In the genomic region with DNA sequence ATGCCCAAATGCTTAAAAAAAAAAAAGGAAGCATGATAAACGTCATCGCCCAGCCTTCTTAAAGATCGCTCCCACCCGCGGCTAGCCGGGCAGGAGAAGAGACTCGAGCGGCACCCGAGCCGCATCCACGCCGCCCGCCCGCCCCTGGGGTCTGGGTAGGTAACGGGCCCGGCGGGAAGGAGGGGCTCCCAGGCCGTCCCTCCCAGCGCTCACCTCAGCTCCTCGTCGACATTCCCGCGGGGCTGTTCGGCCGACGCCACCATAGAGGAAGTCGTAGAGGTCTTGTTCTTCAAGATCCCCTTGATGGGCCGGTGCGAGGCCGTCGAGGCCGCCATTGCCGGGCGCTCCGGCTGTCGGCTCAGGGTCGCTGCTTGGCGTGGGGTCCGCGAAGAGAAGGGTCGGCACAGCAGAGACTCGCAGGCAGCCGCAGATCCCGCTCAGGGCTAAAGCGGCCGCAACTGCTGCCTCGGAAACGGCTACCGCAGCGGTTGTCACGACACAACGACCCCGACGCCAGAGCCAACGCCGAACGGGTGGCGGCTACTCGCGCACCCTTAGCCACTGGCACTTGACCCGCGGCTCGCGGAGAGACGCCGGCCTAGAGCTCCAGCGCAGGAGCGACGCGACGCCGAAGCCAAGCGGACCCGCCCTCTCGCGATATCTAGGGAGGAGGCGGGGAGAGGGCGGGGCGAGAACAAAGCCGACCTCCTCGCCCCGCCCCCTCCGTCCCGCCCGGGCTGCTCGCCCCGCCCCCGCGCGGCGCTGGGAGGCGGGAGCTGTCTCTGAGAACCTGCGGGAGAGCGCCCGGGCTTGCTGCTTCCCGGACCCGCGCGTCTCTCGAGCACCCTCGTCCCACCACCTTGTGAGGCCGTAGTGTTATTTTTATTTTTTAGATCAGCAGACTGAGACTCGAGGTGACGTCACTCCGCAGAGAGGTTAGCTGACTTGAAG, we compare ENCODE assay signal across 8 cellular contexts. TPM values are rescaled to one million over a fixed set of nuclear protein-coding genes. Genes with fewer than 3 reads are reported as not detected.
DNase-seq lines count a peak whose midpoint lies in the region; ATAC-seq and TF ChIP-seq lines count a peak whose summit lies in the region.

A gene (minus strand): TSS at position 635 of the 951 bp plus-strand sequence. CDS start 300 bp downstream, at position 335.

- ATAC-seq in HG03378 (IDR thresholded peaks at IDR 0.05; ENCODE audit: unreplicated experiment), result peak; percentile 46
- ATAC-seq in activated CD4-positive, alpha-beta T cell treated with anti-CD3 and anti-CD28 coated beads for 36 hours, result peak; percentile 72

- TF ChIP-seq POLR2A in GM19099 (IDR thresholded peaks at IDR 0.05; ENCODE audit: extremely low read depth, insufficient read length, low read depth), result peak; percentile 98

- no peaks in the 10 kb centered on the region for H3K27me3 Mint-ChIP-seq in activated CD4-positive, alpha-beta T cell treated with anti-CD3 and anti-CD28 coated beads for 36 hours
- H3K27me3 Mint-ChIP-seq in chondrocyte (ENCODE audit: low read depth), result no peaks in the 10 kb centered on the region

- peak; percentile 99 for DNase-seq in AG20443 (ENCODE audit: low spot score)
- peak; percentile 85 for DNase-seq in NCI-H460 (ENCODE audit: extremely low read depth, low read depth)
- DNase-seq in activated CD4-positive, alpha-beta T cell treated with anti-CD3 and anti-CD28 coated beads for 36 hours, result peak; percentile 97
- DNase-seq in chondrocyte (ENCODE audit: low spot score), result peak; percentile 95
- peak; percentile 93 for DNase-seq in kidney tubule cell (ENCODE audit: low spot score)
- peak; percentile 85 to 90 for DNase-seq in stimulated activated CD4-positive, alpha-beta T cell treated with anti-CD3 and anti-CD28 coated beads, Interleukin-1b, Interleukin-23, amount 100 ng/mL, for 1 hour (ENCODE audit: low read depth in 2 of 2)

- intact Hi-C loops in activated CD4-positive, alpha-beta T cell treated with anti-CD3 and anti-CD28 coated beads for 36 hours (cut with DNase I, micrococcal nuclease), result loop anchor here (1.0 to 5.0 kb wide), 11 partner anchors 44 to 1056 kb away; a partner anchor contains a TSS

- peak within 1 kb of the TSS; percentile 95 for H3K4me3 Mint-ChIP-seq in activated CD4-positive, alpha-beta T cell treated with anti-CD3 and anti-CD28 coated beads for 36 hours
- H3K4me3 Mint-ChIP-seq in chondrocyte (ENCODE audit: unreplicated experiment), result peak within 1 kb of the TSS; percentile 82

- H3K4me1 Mint-ChIP-seq in activated CD4-positive, alpha-beta T cell treated with anti-CD3 and anti-CD28 coated beads for 36 hours, result peaks cover 65% of the 10 kb centered on the region
- peaks cover 63% of the 10 kb centered on the region for H3K4me1 Mint-ChIP-seq in chondrocyte (ENCODE audit: low read depth)

- TF ChIP-seq CTCF in chondrocyte (IDR thresholded peaks at IDR 0.05), result no peak

- CTCF ChIA-PET in activated CD4-positive, alpha-beta T cell treated with anti-CD3 and anti-CD28 coated beads for 36 hours (lab: Charles Lee), result interaction anchor here (0.6 to 5.3 kb wide), 11 partner anchors 8 to 872 kb away, joined by 3 to 29 read pairs (median 6); a partner anchor contains a TSS

- peak within 1 kb of the TSS; percentile 95 for H3K27ac Mint-ChIP-seq in activated CD4-positive, alpha-beta T cell treated with anti-CD3 and anti-CD28 coated beads for 36 hours
- H3K27ac Mint-ChIP-seq in chondrocyte (ENCODE audit: unreplicated experiment), result peak within 1 kb of the TSS; percentile 89

- H3K36me3 Mint-ChIP-seq in activated CD4-positive, alpha-beta T cell treated with anti-CD3 and anti-CD28 coated beads for 36 hours (ENCODE audit: low read depth), result peaks cover 17% of the 10 kb centered on the region
- no peaks in the 10 kb centered on the region for H3K36me3 Mint-ChIP-seq in chondrocyte (ENCODE audit: low read depth)

- POLR2A ChIA-PET in activated CD4-positive, alpha-beta T cell treated with anti-CD3 and anti-CD28 coated beads for 36 hours (lab: Charles Lee), result interaction anchor here (0.6 to 1.2 kb wide), 8 partner anchors 9 to 774 kb away, joined by 3 to 8 read pairs (median 4); a partner anchor contains a TSS

- H3K9me3 Mint-ChIP-seq in activated CD4-positive, alpha-beta T cell treated with anti-CD3 and anti-CD28 coated beads for 36 hours (ENCODE audit: low read depth), result no peaks in the 10 kb centered on the region
- no peaks in the 10 kb centered on the region for H3K9me3 Mint-ChIP-seq in chondrocyte (ENCODE audit: low read depth)

RNA-seq across cellular contexts. Expression of the gene that starts here (rescaled TPM):
- total RNA-seq in NCI-H460 (2014; rRNA removed; shearing (Covaris generic)), result 26.9 and 71.6 TPM in 2 replicates
- polyA plus RNA-seq in NCI-H460 (2014; cell fraction: nucleus; rRNA removed), result 15.9 and 23.1 TPM in 2 replicates
- 100 to 1,000 TPM in 1 of 2 experiments, 10 to 100 TPM in 1; 77.0 to 134 TPM for total RNA-seq in activated CD4-positive, alpha-beta T cell treated with anti-CD3 and anti-CD28 coated beads for 36 hours
- 30.5 to 46.9 TPM (median 45.8 TPM) in 3 replicates for total RNA-seq in chondrocyte

Comparison
In these comparisons a context has a peak if more than half of its experiments do, and no peak if none do; other contexts are left out.
1. Peak in every context shown above with its lines: DNase-seq and ATAC-seq.